In the genomic region with DNA sequence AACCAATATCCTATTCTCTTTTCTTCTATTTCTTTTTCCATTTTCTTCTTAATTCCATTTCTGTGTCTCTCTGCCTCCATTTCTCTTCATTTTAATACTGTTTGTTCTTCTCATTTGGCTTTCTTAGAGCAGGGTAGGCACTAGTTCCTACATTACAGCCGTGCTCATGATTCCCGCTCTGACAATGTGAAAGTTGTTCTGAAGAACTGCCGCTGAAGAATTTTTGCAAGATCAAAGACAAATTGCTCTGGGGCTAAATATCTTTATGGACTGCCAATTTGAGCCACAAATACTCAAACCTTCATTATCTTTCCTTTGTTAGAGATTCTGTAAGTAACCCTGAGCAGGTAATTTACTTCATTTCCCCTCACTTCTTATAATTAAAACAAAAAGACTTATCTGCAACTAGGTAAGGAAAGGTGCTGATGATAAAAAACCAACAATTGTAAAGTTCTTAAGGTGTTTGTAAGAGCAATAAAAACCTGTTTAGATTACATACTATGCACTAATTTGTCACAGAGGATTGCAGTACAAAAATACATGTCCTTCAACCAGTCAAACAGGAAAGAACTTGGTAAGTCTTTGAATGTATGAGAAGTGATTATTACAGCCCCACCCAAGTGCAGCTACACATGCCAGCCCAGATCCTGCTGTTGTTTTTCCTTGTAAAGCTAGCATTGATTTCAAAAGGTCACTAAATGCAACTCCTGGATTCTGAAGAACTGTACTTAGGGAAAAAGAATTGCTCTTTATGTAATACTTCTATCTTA, we compare ENCODE assay signal across 31 cellular contexts.
DNase-seq lines count a peak whose midpoint lies in the region; ATAC-seq and TF ChIP-seq lines count a peak whose summit lies in the region.
"Had no signal": no experiment of that assay in that cellular context is flagged by ENCODE, and none has a peak within 500 bp of the region (broad histone marks: within the 10 kb centered on the region; RNA-seq: fewer than 3 reads in every experiment).

No MANE protein-coding gene starts in this region.

- H3K9me3 ChIP-seq in mucosa of descending colon (no peaks in the 10 kb centered on the region), transverse colon (no peaks in the 10 kb centered on the region), endodermal cell (ENCODE audit: control insufficient read depth, low read length) (peaks cover 15% of the 10 kb centered on the region)

- in situ Hi-C loops in transverse colon (cut with MboI; ENCODE audit: low pct_ligation_motif_present in 1 of 4, low pct_unique_long_range_greater_than_20kb in 1 of 4, low sequenced_read_pairs in 3 of 4), result no loop called here

- no peak for TF ChIP-seq POLR2A in transverse colon (IDR thresholded peaks at IDR 0.05)

- H3K9ac ChIP-seq in endodermal cell (ENCODE audit: extremely low read depth, low read length, poor library complexity, severe bottlenecking), result no peak overlapping the region
- H3K9ac ChIP-seq: parathyroid adenoma had no signal

- H3K36me3 ChIP-seq in mucosa of descending colon (ENCODE audit: low read depth), result no peaks in the 10 kb centered on the region
- H3K36me3 ChIP-seq in transverse colon, result no peaks in the 10 kb centered on the region
- H3K36me3 ChIP-seq in endodermal cell (ENCODE audit: control insufficient read depth, insufficient read depth, low read length), result no peaks in the 10 kb centered on the region
- H3K36me3 ChIP-seq: cardiac muscle cell, tibial artery had no signal

- H3K4me3 ChIP-seq in mucosa of descending colon (no peak overlapping the region), transverse colon (peak overlapping the region in 2 of 4 donors; percentile 2 to 31), endodermal cell (ENCODE audit: low read length) (no peak overlapping the region)
- H3K4me3 ChIP-seq: cardiac muscle cell, tibial artery had no signal

- no peaks in the 10 kb centered on the region for H3K27me3 Mint-ChIP-seq in endodermal cell (ENCODE audit: insufficient read depth)
- H3K27me3 Mint-ChIP-seq: activated naive CD4-positive, alpha-beta T cell treated with anti-CD3 and anti-CD28 coated beads, Interleukin-2, amount 50 U/mL, for 24 hours had no signal

- no peak overlapping the region for H3K4me3 Mint-ChIP-seq in endodermal cell
- H3K4me3 Mint-ChIP-seq: activated B cell treated with CpG ODN at 0.5 μM for 24 hours; activated naive CD4-positive, alpha-beta T cell treated with anti-CD3 and anti-CD28 coated beads, Interleukin-2, amount 50 U/mL, for 24 hours; activated T-helper 17 cell treated with anti-CD3 and anti-CD28 coated beads, Interleukin-2, amount 50 U/mL, for 72 hours; CD4-positive, alpha-beta T cell; natural killer cell; stimulated activated naive CD8-positive, alpha-beta T cell treated with anti-CD3 and anti-CD28 coated beads, Interleukin-15, Interleukin-2, amounts not matched to agents 100 ng/mL and 50 ng/mL, for 24 hours had no signal

- TF ChIP-seq CTCF in mucosa of descending colon (IDR thresholded peaks at IDR 0.05) (no peak), transverse colon (IDR thresholded peaks at IDR 0.05) (no peak), endodermal cell (conservative IDR thresholded peaks at IDR 0.05) (no peak)

- 38% methylated on average over 3 of the region's 3 CpGs; no CpG with 5 or more reads in 1 of the 2 donors for WGBS in transverse colon (ENCODE audit: low coverage in 1 of 2), 2 donors
- 96 to 100% methylated on average over 3 of the region's 3 CpGs for WGBS in endodermal cell (ENCODE audit: insufficient coverage in 1 of 2, insufficient read length in 1 of 2), 2 experiments

- intact Hi-C loops in mucosa of descending colon (cut with DNase I, micrococcal nuclease) (no loop called here), transverse colon (cut with DNase I; ENCODE audit: low total_unique reads) (no loop called here)

- H3K4me1 ChIP-seq in mucosa of descending colon (ENCODE audit: low read depth) (peaks cover 13% of the 10 kb centered on the region), transverse colon (peaks cover 0 to 27% (median 11%) of the 10 kb centered on the region in 4 donors), endodermal cell (ENCODE audit: control insufficient read depth, insufficient read depth, low read length) (no peaks in the 10 kb centered on the region)
- H3K4me1 ChIP-seq: parathyroid adenoma, tibial artery had no signal

- peaks cover 6% of the 10 kb centered on the region for H3K4me1 Mint-ChIP-seq in endodermal cell
- H3K4me1 Mint-ChIP-seq: activated B cell treated with CpG ODN at 0.5 μM for 24 hours; activated T-helper 17 cell treated with anti-CD3 and anti-CD28 coated beads, Interleukin-2, amount 50 U/mL, for 72 hours; natural killer cell had no signal

- peak; percentile 14 for DNase-seq in DMS153 (lab: John Stamatoyannopoulos, UW)
- DNase-seq in DMS153 treated with DMSO at 0.1 percent for 48 hours (lab: John Stamatoyannopoulos, UW; ENCODE audit: unreplicated experiment), result no peak
- peak; percentile 39 for DNase-seq in epithelial cell of prostate (ENCODE audit: low read depth, low spot score)
- peak; percentile 41 to 78 (median 57) for DNase-seq in mucosa of descending colon
- peak; percentile 59 for DNase-seq in transverse colon
- DNase-seq in endodermal cell, result no peak
- DNase-seq: activated B cell treated with CpG ODN at 0.5 μM for 24 hours; activated CD4-positive, alpha-beta T cell treated with anti-CD3 and anti-CD28 coated beads, Interleukin-2, amount 50 U/mL, for 48 hours; activated CD8-positive, alpha-beta memory T cell treated with anti-CD3 and anti-CD28 coated beads, Interleukin-2, amount 50 U/mL, for 48 hours; CD4-positive, alpha-beta T cell; DMS53; GF-D8; left cardiac atrium; mesendoderm; natural killer cell; NCI-H1092 treated with DMSO at 0.1 percent for 48 hours; NCI-H1930; NCI-H2227 treated with DMSO at 0.1 percent for 48 hours; NCI-H82; stimulated activated CD4-positive, alpha-beta T cell treated with anti-CD3 and anti-CD28 coated beads, Interleukin-15, amount 100 ng/mL, for 24 hours; tibial artery had no signal

- H3K9me3 Mint-ChIP-seq in endodermal cell, result peaks cover 9% of the 10 kb centered on the region
- H3K9me3 Mint-ChIP-seq: natural killer cell had no signal

- H3K27me3 ChIP-seq in transverse colon, result no peaks in the 10 kb centered on the region
- no peaks in the 10 kb centered on the region for H3K27me3 ChIP-seq in endodermal cell (ENCODE audit: control insufficient read depth, insufficient read depth, low read length, poor library complexity, severe bottlenecking)
- H3K27me3 ChIP-seq: cardiac muscle cell, tibial artery had no signal

- TF ChIP-seq EP300 in transverse colon (IDR thresholded peaks at IDR 0.05; ENCODE audit: low read depth), result no peak

- ATAC-seq in mucosa of descending colon, result peak; percentile 99
- ATAC-seq in HG02610 (IDR thresholded peaks at IDR 0.05; ENCODE audit: unreplicated experiment), result no peak
- ATAC-seq in GM21447 (IDR thresholded peaks at IDR 0.05; ENCODE audit: unreplicated experiment), result no peak
- ATAC-seq: activated T-helper 17 cell treated with anti-CD3 and anti-CD28 coated beads, Interleukin-2, amount 50 U/mL, for 72 hours; left cardiac atrium; natural killer cell; sciatic nerve had no signal

- H3K27ac Mint-ChIP-seq in endodermal cell, result no peak overlapping the region
- H3K27ac Mint-ChIP-seq: activated B cell treated with CpG ODN at 0.5 μM for 24 hours; activated naive CD4-positive, alpha-beta T cell treated with anti-CD3 and anti-CD28 coated beads, Interleukin-2, amount 50 U/mL, for 24 hours; activated T-helper 17 cell treated with anti-CD3 and anti-CD28 coated beads, Interleukin-2, amount 50 U/mL, for 72 hours; CD4-positive, alpha-beta T cell; natural killer cell; stimulated activated naive CD8-positive, alpha-beta T cell treated with anti-CD3 and anti-CD28 coated beads, Interleukin-15, Interleukin-2, amounts not matched to agents 100 ng/mL and 50 ng/mL, for 24 hours had no signal

- peaks cover 2% of the 10 kb centered on the region for H3K36me3 Mint-ChIP-seq in endodermal cell (ENCODE audit: low read depth)

- peak overlapping the region; percentile 37 for H3K27ac ChIP-seq in epithelial cell of prostate
- peak overlapping the region; percentile 44 to 80 (median 70) for H3K27ac ChIP-seq in transverse colon
- H3K27ac ChIP-seq in endodermal cell (ENCODE audit: low read depth, low read length), result no peak overlapping the region
- H3K27ac ChIP-seq: 22Rv1, cardiac muscle cell, HL-60, parathyroid adenoma, tibial artery had no signal

Comparison
In these comparisons a context has a peak if more than half of its experiments do, and no peak if none do; other contexts are left out.
1. DNase-seq: peak in DMS153 (single experiment), epithelial cell of prostate (single experiment), mucosa of descending colon (3 of 3) and transverse colon (single experiment); none in DMS153 treated with DMSO at 0.1 percent for 48 hours (single experiment) and endodermal cell (single experiment).